19 cellular contexts compared by ENCODE assay signal in the genomic region with DNA sequence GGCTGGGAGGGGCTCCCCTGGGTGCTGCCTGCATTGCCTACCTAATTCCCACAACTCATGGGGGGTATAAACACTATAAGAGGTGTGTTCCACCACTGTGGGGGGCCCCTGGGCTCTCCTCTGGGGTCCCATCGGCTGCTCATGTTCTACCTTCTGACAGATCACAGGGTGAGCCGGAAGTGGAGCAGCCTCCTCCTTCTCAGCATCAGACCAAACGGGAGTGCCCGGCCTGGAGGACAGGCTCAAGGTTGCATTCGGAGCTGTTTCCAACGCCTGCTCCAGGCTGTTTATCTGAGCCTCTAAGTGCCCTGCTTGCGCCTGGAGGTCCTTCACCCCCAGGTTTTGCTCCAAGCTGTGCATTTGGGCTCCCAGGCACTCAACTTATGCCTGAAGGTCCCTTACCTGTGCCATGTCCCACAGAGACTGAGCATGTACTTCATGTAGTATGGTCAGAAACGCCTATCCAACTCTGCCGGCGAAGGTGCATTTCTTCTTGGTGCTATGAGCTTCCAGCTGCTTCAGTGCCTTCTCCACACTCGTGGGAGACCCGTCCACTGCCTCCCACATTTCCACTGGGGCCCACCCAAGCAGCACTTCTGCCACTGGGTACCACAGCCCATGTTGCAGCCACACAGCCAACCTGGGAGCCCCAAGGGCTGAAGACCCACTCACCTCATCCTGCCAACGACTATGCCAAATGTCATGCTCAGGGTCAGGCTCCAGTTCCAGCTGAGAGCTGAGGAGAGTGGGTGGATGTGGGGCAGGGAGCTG.
DNase-seq lines count a peak whose midpoint lies in the region; ATAC-seq and TF ChIP-seq lines count a peak whose summit lies in the region.
"Had no signal": no experiment of that assay in that cellular context is flagged by ENCODE, and none has a peak within 500 bp of the region (broad histone marks: within the 10 kb centered on the region; RNA-seq: fewer than 3 reads in every experiment).

No MANE protein-coding gene starts in this region.

- H3K9me3 Mint-ChIP-seq in natural killer cell treated with Interleukin-12 subunit alpha and Interleukin-12 subunit beta and Interleukin-15 and Interleukin-18, amount 100 ng/mL, for 72 hours = no peaks in the 10 kb centered on the region
- peaks cover 0 to 1% of the 10 kb centered on the region in 2 donors for H3K9me3 Mint-ChIP-seq in natural killer cell

- H3K4me1 Mint-ChIP-seq in natural killer cell treated with Interleukin-12 subunit alpha and Interleukin-12 subunit beta and Interleukin-15 and Interleukin-18, amount 100 ng/mL, for 72 hours (ENCODE audit: low read depth in 2 of 2) = no peaks in the 10 kb centered on the region
- H3K4me1 Mint-ChIP-seq in natural killer cell = no peaks in the 10 kb centered on the region
- H3K4me1 Mint-ChIP-seq: CD14-positive monocyte had no signal

- H3K9me2 ChIP-seq in OCI-LY1 (ENCODE audit: low read depth, low read length) = no peaks in the 10 kb centered on the region

- no peaks in the 10 kb centered on the region for H3K36me3 Mint-ChIP-seq in natural killer cell treated with Interleukin-12 subunit alpha and Interleukin-12 subunit beta and Interleukin-15 and Interleukin-18, amount 100 ng/mL, for 72 hours
- no peaks in the 10 kb centered on the region for H3K36me3 Mint-ChIP-seq in natural killer cell
- H3K36me3 Mint-ChIP-seq: CD14-positive monocyte had no signal

- no peaks in the 10 kb centered on the region for H3F3A ChIP-seq in OCI-LY1 (ENCODE audit: insufficient read depth, low read length)

- H3K9ac ChIP-seq in OCI-LY1 (ENCODE audit: low read length) = no peak overlapping the region
- H3K9ac ChIP-seq: GM23248 had no signal

- H2AFZ ChIP-seq in OCI-LY1 (ENCODE audit: low read length) = no peak overlapping the region
- H2AFZ ChIP-seq: GM23248 had no signal

- no peak overlapping the region for H3K4me3 ChIP-seq in OCI-LY1 (ENCODE audit: low read depth, low read length, poor library complexity, severe bottlenecking)
- H3K4me3 ChIP-seq: GM23248, K562 had no signal

- intact Hi-C loops in natural killer cell (cut with micrococcal nuclease) (no loop called here), left ventricle myocardium superior (cut with micrococcal nuclease) (no loop called here)

- peaks cover 2% of the 10 kb centered on the region; the same call in 1 of the 2 replicates for H4K20me1 ChIP-seq in OCI-LY1 (ENCODE audit: insufficient read depth, low read length)

- no peak for DNase-seq in natural killer cell treated with Interleukin-12 subunit alpha and Interleukin-12 subunit beta and Interleukin-15 and Interleukin-18, amount 100 ng/mL, for 72 hours (ENCODE audit: low spot score)
- no peak for DNase-seq in natural killer cell
- no peak for DNase-seq in left ventricle myocardium superior
- no peak for DNase-seq in NCI-H69 (lab: John Stamatoyannopoulos, UW)
- DNase-seq in NK-92 (lab: John Stamatoyannopoulos, UW; ENCODE audit: unreplicated experiment) = no peak
- no peak for DNase-seq in GM13976 (ENCODE audit: low spot score)
- DNase-seq: AML-193; GM23248; MV-4-11; NCI-H1436 treated with DMSO at 0.1 percent for 48 hours; NCI-H2081 treated with DMSO at 0.1 percent for 48 hours; NCI-H2227 treated with DMSO at 0.1 percent for 48 hours; NCI-H524; NK-92 treated with Interleukin-12 subunit alpha and Interleukin-12 subunit beta, amount 100 ng/mL, for 24 hours; OCI-M1; SW 1271 had no signal

- peaks cover 4 to 25% of the 10 kb centered on the region in 2 donors for H3K27me3 Mint-ChIP-seq in natural killer cell treated with Interleukin-12 subunit alpha and Interleukin-12 subunit beta and Interleukin-15 and Interleukin-18, amount 100 ng/mL, for 72 hours
- peaks cover 2 to 10% of the 10 kb centered on the region in 2 donors for H3K27me3 Mint-ChIP-seq in natural killer cell (ENCODE audit: low read depth in 2 of 2)

- H3K27ac ChIP-seq in OCI-LY1 (ENCODE audit: low read depth, low read length, poor library complexity, severe bottlenecking) = peak overlapping the region; percentile 1
- H3K27ac ChIP-seq: GM23248 had no signal

- H3K27me3 ChIP-seq in OCI-LY1 (ENCODE audit: insufficient read depth, low read length) = no peaks in the 10 kb centered on the region

- H3K4me2 ChIP-seq in OCI-LY1 (ENCODE audit: low read length) = no peak overlapping the region

- H3K4me1 ChIP-seq in OCI-LY1 (ENCODE audit: insufficient read depth, low read length, severe bottlenecking) = peaks cover 53% of the 10 kb centered on the region

- in situ Hi-C loops in GM13976 (cut with MboI; ENCODE audit: low sequenced_read_pairs, unreplicated experiment) = no loop called here

- no peak overlapping the region for H3K4me3 Mint-ChIP-seq in natural killer cell treated with Interleukin-12 subunit alpha and Interleukin-12 subunit beta and Interleukin-15 and Interleukin-18, amount 100 ng/mL, for 72 hours
- H3K4me3 Mint-ChIP-seq in natural killer cell = no peak overlapping the region
- H3K4me3 Mint-ChIP-seq: CD14-positive monocyte had no signal

- no peak overlapping the region for H3K27ac Mint-ChIP-seq in natural killer cell treated with Interleukin-12 subunit alpha and Interleukin-12 subunit beta and Interleukin-15 and Interleukin-18, amount 100 ng/mL, for 72 hours
- no peak overlapping the region for H3K27ac Mint-ChIP-seq in natural killer cell
- H3K27ac Mint-ChIP-seq: CD14-positive monocyte had no signal

- TF ChIP-seq CTCF in natural killer cell (IDR thresholded peaks at IDR 0.05) = no peak
- TF ChIP-seq CTCF in OCI-LY1 (IDR thresholded peaks at IDR 0.05; ENCODE audit: low read length) = no peak
- TF ChIP-seq CTCF in GM13976 (IDR thresholded peaks at IDR 0.05; ENCODE audit: borderline replicate concordance, control extremely low read depth, extremely low read depth, insufficient read depth, missing control alignments) = no peak

- H3K9me3 ChIP-seq in OCI-LY1 (ENCODE audit: low read length) = no peaks in the 10 kb centered on the region

- peak; percentile 27 to 32 for ATAC-seq in natural killer cell treated with Interleukin-12 subunit alpha and Interleukin-12 subunit beta and Interleukin-15 and Interleukin-18, amount 100 ng/mL, for 72 hours
- ATAC-seq in natural killer cell (no peak), left ventricle myocardium superior (peak; percentile 73)
- ATAC-seq: K562 had no signal

- H3K36me3 ChIP-seq in OCI-LY1 (ENCODE audit: insufficient read depth, low read length) = peaks cover 35% of the 10 kb centered on the region

- H3K79me2 ChIP-seq in OCI-LY1 (ENCODE audit: insufficient read depth, low read length) = peaks cover 35% of the 10 kb centered on the region

Comparison
In these comparisons a context has a peak if more than half of its experiments do, and no peak if none do; other contexts are left out.
1. ATAC-seq: peak in natural killer cell treated with Interleukin-12 subunit alpha and Interleukin-12 subunit beta and Interleukin-15 and Interleukin-18, amount 100 ng/mL, for 72 hours (2 of 2) and left ventricle myocardium superior (single experiment); none in natural killer cell (0 of 3).